In genomic region chr9:110641350-110641749, GRCh38 we compare ENCODE assay signal across 33 cellular contexts. TPM values are rescaled to one million over a fixed set of nuclear protein-coding genes. Genes with fewer than 3 reads are reported as not detected.
DNase-seq lines count a peak whose midpoint lies in the region; ATAC-seq and TF ChIP-seq lines count a peak whose summit lies in the region.
"Had no signal": no experiment of that assay in that cellular context is flagged by ENCODE, and none has a peak within 500 bp of the region (broad histone marks: within the 10 kb centered on the region; RNA-seq: fewer than 3 reads in every experiment).

No MANE protein-coding gene starts in this region.

- peaks cover 20% of the 10 kb centered on the region for H3K36me3 Mint-ChIP-seq in HFFc6 (ENCODE audit: low read depth)
- H3K36me3 Mint-ChIP-seq: activated naive CD8-positive, alpha-beta T cell treated with anti-CD3 and anti-CD28 coated beads, Interleukin-2, amount 10 ng/mL, durations not matched to agents 7 days and 5 days; memory B cell had no signal

- peaks cover 14% of the 10 kb centered on the region for H3K9me3 Mint-ChIP-seq in HFFc6
- H3K9me3 Mint-ChIP-seq: activated naive CD8-positive, alpha-beta T cell treated with anti-CD3 and anti-CD28 coated beads, Interleukin-2, amount 10 ng/mL, durations not matched to agents 7 days and 5 days; memory B cell; neural crest cell; T-helper 2 cell treated with Interferon-gamma antibody and Interleukin-4, amounts not matched to agents 5 μg/mL and 100 μg/mL, for 36 hours had no signal

- no peak for ATAC-seq in GM19324 (IDR thresholded peaks at IDR 0.05; ENCODE audit: low FRiP score, unreplicated experiment)
- ATAC-seq in gastroesophageal sphincter: no peak
- ATAC-seq: activated CD4-positive, alpha-beta T cell treated with anti-CD3 and anti-CD28 coated beads for 36 hours; gastrocnemius medialis; K562; left lobe of liver had no signal

- peaks cover 38% of the 10 kb centered on the region for H3K4me1 Mint-ChIP-seq in HFFc6 (ENCODE audit: low read depth)
- H3K4me1 Mint-ChIP-seq: activated CD4-positive, alpha-beta T cell treated with anti-CD3 and anti-CD28 coated beads for 36 hours; activated naive CD8-positive, alpha-beta T cell treated with anti-CD3 and anti-CD28 coated beads, Interleukin-2, amount 10 ng/mL, durations not matched to agents 7 days and 5 days; memory B cell had no signal

- no peak for DNase-seq in HFFc6
- DNase-seq in SK-N-MC (ENCODE audit: low read depth, low spot score): no peak
- DNase-seq in epithelial cell of esophagus (ENCODE audit: low read depth): peak; percentile 45
- no peak for DNase-seq in HuH-7 (ENCODE audit: low spot score)
- no peak for DNase-seq in COLO668 (lab: John Stamatoyannopoulos, UW; ENCODE audit: unreplicated experiment)
- DNase-seq: activated CD4-positive, alpha-beta T cell treated with anti-CD3 and anti-CD28 coated beads for 36 hours; activated effector memory CD4-positive, alpha-beta T cell treated with anti-CD3 and anti-CD28 coated beads, Interleukin-2, amount 50 U/mL, for 16 hours; activated naive CD8-positive, alpha-beta T cell treated with anti-CD3 and anti-CD28 coated beads, Interleukin-2, amount 10 ng/mL, durations not matched to agents 7 days and 5 days; activated T-cell treated with anti-CD3 and anti-CD28 coated beads, Interleukin-2, amount 50 U/mL, for 1 hour; C1 segment of cervical spinal cord; Caco-2; DND-41; gastrocnemius medialis; GOT3; hippocampal formation; NCI-H2081; NCI-H2227 treated with DMSO at 0.1 percent for 48 hours; NCI-H526 treated with DMSO at 0.1 percent for 48 hours; sigmoid colon; stimulated activated naive CD4-positive, alpha-beta T cell; testis had no signal

- H3K9ac ChIP-seq in SK-N-MC (ENCODE audit: insufficient read length): no peak overlapping the region
- peak overlapping the region; percentile 21 for H3K9ac ChIP-seq in skeletal muscle satellite cell (ENCODE audit: low read depth, low read length)

- H3K27me3 Mint-ChIP-seq in HFFc6 (ENCODE audit: insufficient read depth): no peaks in the 10 kb centered on the region
- H3K27me3 Mint-ChIP-seq: activated CD4-positive, alpha-beta T cell treated with anti-CD3 and anti-CD28 coated beads for 36 hours; activated naive CD8-positive, alpha-beta T cell treated with anti-CD3 and anti-CD28 coated beads, Interleukin-2, amount 10 ng/mL, durations not matched to agents 7 days and 5 days had no signal

- no peak for TF ChIP-seq EP300 in gastroesophageal sphincter (IDR thresholded peaks at IDR 0.05)

- H3K4me2 ChIP-seq in skeletal muscle satellite cell (ENCODE audit: low read length): peak overlapping the region; percentile 46

- H3K27ac Mint-ChIP-seq in HFFc6: peak overlapping the region; percentile 49
- H3K27ac Mint-ChIP-seq: activated CD4-positive, alpha-beta T cell treated with anti-CD3 and anti-CD28 coated beads for 36 hours; activated naive CD8-positive, alpha-beta T cell treated with anti-CD3 and anti-CD28 coated beads, Interleukin-2, amount 10 ng/mL, durations not matched to agents 7 days and 5 days; memory B cell; T-helper 2 cell treated with Interferon-gamma antibody and Interleukin-4, amounts not matched to agents 5 μg/mL and 100 μg/mL, for 36 hours had no signal

- 43 to 71% methylated on average over 1 to 2 of the region's 2 CpGs for WGBS in gastroesophageal sphincter (ENCODE audit: low coverage in 1 of 2), 2 donors

- no peak for TF ChIP-seq CTCF in HFFc6 (IDR thresholded peaks at IDR 0.05)
- no peak for TF ChIP-seq CTCF in epithelial cell of esophagus (IDR thresholded peaks at IDR 0.05; ENCODE audit: insufficient read depth, low read depth, low read length, missing control alignments)
- no peak for TF ChIP-seq CTCF in gastroesophageal sphincter (IDR thresholded peaks at IDR 0.05)

- H3K4me1 ChIP-seq in skeletal muscle satellite cell (ENCODE audit: control insufficient read depth, insufficient read depth, low read length): peaks cover 22% of the 10 kb centered on the region
- no peaks in the 10 kb centered on the region for H3K4me1 ChIP-seq in gastroesophageal sphincter
- H3K4me1 ChIP-seq: Caco-2, gastrocnemius medialis, prostate gland, sigmoid colon, testis had no signal

- 0 out of 2 replicates have a peak overlapping the region, but pooled peaks have one; percentile 82 for H3K27ac ChIP-seq in SK-N-MC
- H3K27ac ChIP-seq in gastroesophageal sphincter: no peak overlapping the region
- H3K27ac ChIP-seq: gastrocnemius medialis, prostate gland, sigmoid colon, testis had no signal

- H3K27me3 ChIP-seq in skeletal muscle satellite cell (ENCODE audit: control insufficient read depth, insufficient read depth, low read length) (no peaks in the 10 kb centered on the region), gastroesophageal sphincter (no peaks in the 10 kb centered on the region)
- H3K27me3 ChIP-seq: gastrocnemius medialis, sigmoid colon, testis had no signal

- H3K9me3 ChIP-seq in SK-N-MC (ENCODE audit: low read depth, low read length): peaks cover 4% of the 10 kb centered on the region; the same call in 1 of the 2 replicates
- H3K9me3 ChIP-seq in skeletal muscle satellite cell (replicated peaks; ENCODE audit: low read length): no peaks in the 10 kb centered on the region
- peaks cover 0 to 4% (median 0%) of the 10 kb centered on the region in 3 donors for H3K9me3 ChIP-seq in gastroesophageal sphincter
- H3K9me3 ChIP-seq: Caco-2, gastrocnemius medialis, prostate gland, sigmoid colon, testis had no signal

- no peak overlapping the region for H3K4me3 Mint-ChIP-seq in HFFc6
- H3K4me3 Mint-ChIP-seq: activated CD4-positive, alpha-beta T cell treated with anti-CD3 and anti-CD28 coated beads for 36 hours; activated naive CD8-positive, alpha-beta T cell treated with anti-CD3 and anti-CD28 coated beads, Interleukin-2, amount 10 ng/mL, durations not matched to agents 7 days and 5 days; memory B cell; neural crest cell; T-helper 2 cell treated with Interferon-gamma antibody and Interleukin-4, amounts not matched to agents 5 μg/mL and 100 μg/mL, for 36 hours had no signal

- H3K36me3 ChIP-seq in SK-N-MC (ENCODE audit: insufficient read depth, low read length) (no peaks in the 10 kb centered on the region), skeletal muscle satellite cell (ENCODE audit: insufficient read depth, low read length) (no peaks in the 10 kb centered on the region), gastroesophageal sphincter (no peaks in the 10 kb centered on the region)
- H3K36me3 ChIP-seq: gastrocnemius medialis, prostate gland, sigmoid colon had no signal

- H3K4me3 ChIP-seq in SK-N-MC (no peak overlapping the region), epithelial cell of esophagus (ENCODE audit: low read length) (no peak overlapping the region), skeletal muscle satellite cell (ENCODE audit: low read length) (no peak overlapping the region), gastroesophageal sphincter (no peak overlapping the region)
- H3K4me3 ChIP-seq: gastrocnemius medialis, K562, prostate gland, sigmoid colon, testis had no signal

- TF ChIP-seq POLR2A in gastroesophageal sphincter (IDR thresholded peaks at IDR 0.05): no peak

RNA-seq across cellular contexts. Expression of gene MUSK, which starts 27.2 kb away (rescaled TPM):
- under 1 TPM in 4 of 6 experiments, not detected in 2; 0.11 to 0.23 (median 0.14) TPM for total RNA-seq in HFFc6 (2021; fragmentation: NEBNext Ultra II Directional; extraction: Animal tissue kit (Norgen Biotek cat#: 25700))
- total RNA-seq in skeletal muscle satellite cell (2012; rRNA removed): 1.0 and 4.8 TPM in 2 replicates
- total RNA-seq in gastroesophageal sphincter: 1 to 10 TPM; 2.9 to 8.4 (median 4.2) TPM
- total RNA-seq: activated CD4-positive, alpha-beta T cell treated with anti-CD3 and anti-CD28 coated beads for 36 hours; activated CD8-positive, alpha-beta memory T cell treated with anti-CD3 and anti-CD28 coated beads for 36 hours; activated naive CD8-positive, alpha-beta T cell treated with anti-CD3 and anti-CD28 coated beads, Interleukin-2, amount 10 ng/mL, durations not matched to agents 7 days and 5 days; Caco-2; epithelial cell of proximal tubule; K562; left lobe of liver; MCF 10A; neural crest cell had no signal
